Comparison of ENCODE assay signal across 8 cellular contexts in the genomic region with DNA sequence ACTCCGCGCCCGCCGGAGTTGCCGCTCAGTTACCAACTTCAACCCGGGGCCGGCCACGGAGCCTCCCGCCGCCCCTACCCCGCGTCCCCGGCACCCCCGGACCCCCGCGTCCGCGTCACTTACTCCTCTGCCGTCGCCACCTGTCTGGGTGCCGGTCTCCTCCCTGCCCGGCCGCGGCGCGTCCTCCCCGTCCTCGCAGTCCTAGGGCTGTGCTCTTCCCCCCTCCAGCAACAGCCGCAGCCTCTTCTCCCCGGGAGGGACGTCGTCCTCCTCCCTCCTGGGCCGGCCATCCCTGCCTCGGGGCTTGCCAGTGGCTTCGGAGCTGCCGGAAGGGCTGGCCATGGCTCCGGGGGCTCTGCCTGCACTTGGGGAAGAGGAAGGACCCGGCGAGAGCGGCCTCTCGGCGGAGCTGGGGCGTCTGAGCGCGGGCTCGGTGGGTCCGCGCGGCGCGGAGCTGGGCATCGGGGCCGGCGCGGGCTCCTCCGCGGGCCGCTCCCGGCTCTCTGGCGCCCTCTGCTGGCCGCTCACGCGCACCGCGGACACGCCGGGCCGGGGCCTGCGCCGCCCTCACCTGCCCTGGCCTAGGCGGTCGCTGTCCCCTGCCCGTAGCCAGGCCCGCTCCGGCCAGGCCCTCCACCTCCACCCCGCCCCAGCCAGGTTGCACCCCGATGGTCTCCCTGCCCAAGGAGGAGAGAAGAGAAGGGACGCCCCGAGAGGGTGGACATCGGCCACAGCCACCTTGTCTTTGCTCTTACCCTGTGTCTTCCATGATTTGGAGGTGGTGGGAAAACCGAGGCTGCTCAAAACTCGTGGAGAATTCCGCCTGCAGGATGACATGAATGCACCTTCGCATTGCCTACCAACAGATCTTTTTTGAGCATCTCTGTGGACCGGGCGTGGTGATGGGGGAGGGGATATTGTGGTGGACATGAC. TPM values are rescaled to one million over a fixed set of nuclear protein-coding genes. Genes with fewer than 3 reads are reported as not detected.
DNase-seq lines count a peak whose midpoint lies in the region; ATAC-seq, FAIRE-seq and TF ChIP-seq lines count a peak whose summit lies in the region.
"Not testable (repeated sequence)": the region's sequence is repeated elsewhere in the genome, so short reads cannot be mapped to it uniquely, and the experiment has no call there.

No MANE protein-coding gene starts in this region.

- POLR2A ChIA-PET in IMR-90 (lab: Charles Lee; ENCODE audit: unreplicated experiment): not testable (repeated sequence)

- not testable (repeated sequence) for TF ChIP-seq POLR2A in IMR-90 (IDR thresholded peaks at IDR 0.05; ENCODE audit: low read depth, low read length)

- not testable (repeated sequence) for H3K56ac ChIP-seq in IMR-90 (ENCODE audit: extremely low read depth, insufficient read depth, low read length)

- not testable (repeated sequence) for H3K9ac ChIP-seq in IMR-90 (ENCODE audit: low read depth, low read length); rectal smooth muscle tissue (ENCODE audit: low read length); subcutaneous abdominal adipose tissue (ENCODE audit: low read length in 5 of 5)
- peak overlapping the region in 1 of 2 donors; percentile 43 for H3K9ac ChIP-seq in colonic mucosa (ENCODE audit: low read depth in 2 of 2, low read length in 2 of 2)

- in situ Hi-C loops in IMR-90 (cut with MboI; ENCODE audit: low sequenced_read_pairs): not testable (repeated sequence)

- not testable (repeated sequence) for H2BK15ac ChIP-seq in IMR-90 (ENCODE audit: low read depth, low read length)

- 5% methylated on average over 36 of the region's 86 CpGs; no CpG with 5 or more reads in 1 of the 2 experiments for WGBS in IMR-90 (ENCODE audit: extremely low coverage in 2 of 2, insufficient read length in 1 of 2), 2 experiments

- peak; percentile 47 for TF ChIP-seq RAD21 in IMR-90 (IDR thresholded peaks at IDR 0.05; ENCODE audit: low read length)

- not testable (repeated sequence) for H2AK9ac ChIP-seq in IMR-90 (replicated peaks; ENCODE audit: low read depth, low read length, poor library complexity)

- DNase-seq in D721Med (ENCODE audit: insufficient read length, low spot score) (peak; percentile 46), RKO (ENCODE audit: low spot score) (peak; percentile 27), colonic mucosa (peak; percentile 42), iPS-NIHi11 (ENCODE audit: low spot score) (peak; percentile 89)
- not testable (repeated sequence) for DNase-seq in IMR-90
- DNase-seq in activated CD8-positive, alpha-beta memory T cell treated with anti-CD3 and anti-CD28 coated beads, Interleukin-2, amount 50 U/mL, for 1 hour (ENCODE audit: extremely low read depth): peak; percentile 4

- not testable (repeated sequence) for H3K4ac ChIP-seq in IMR-90 (ENCODE audit: low read depth, low read length)

- H4K5ac ChIP-seq in IMR-90 (ENCODE audit: low read depth, low read length): not testable (repeated sequence)

- not testable (repeated sequence) for ATAC-seq in IMR-90 (ENCODE audit: low read depth)

- H4K20me1 ChIP-seq in IMR-90 (ENCODE audit: insufficient read depth, low read length): not testable (repeated sequence)

- intact Hi-C loops in IMR-90 (cut with micrococcal nuclease): loop anchor here (10.0 kb wide), 1 partner anchor 378 kb away; no protein-coding TSS in a partner anchor
- intact Hi-C loops in colonic mucosa (cut with DNase I): not testable (repeated sequence)

- not testable (repeated sequence) for H3K14ac ChIP-seq in IMR-90 (replicated peaks; ENCODE audit: low read depth, low read length)

- TF ChIP-seq CTCF in D721Med (IDR thresholded peaks at IDR 0.05; ENCODE audit: insufficient read depth, missing control alignments) (peak; percentile 52), IMR-90 (conservative IDR thresholded peaks at IDR 0.05; ENCODE audit: low read depth, low read length) (peak; percentile 62), colonic mucosa (IDR thresholded peaks at IDR 0.05) (peak; percentile 39)

- not testable (repeated sequence) for H3K27ac ChIP-seq in IMR-90 (ENCODE audit: insufficient read depth, low read length); colonic mucosa; rectal smooth muscle tissue (ENCODE audit: low read depth, low read length); subcutaneous abdominal adipose tissue (ENCODE audit: low read depth, low read length)

- H3K9me3 ChIP-seq in IMR-90 (ENCODE audit: control insufficient read depth, insufficient read depth, low read length); colonic mucosa; subcutaneous abdominal adipose tissue (ENCODE audit: control insufficient read depth in 5 of 5, low read length in 5 of 5): not testable (repeated sequence)

- CTCF ChIA-PET in IMR-90 (lab: Yijun Ruan, JAX): interaction anchor here (0.6 kb wide), 1 partner anchor 16 kb away, joined by 3 read pairs; no protein-coding TSS in a partner anchor

- not testable (repeated sequence) for H3K18ac ChIP-seq in IMR-90 (ENCODE audit: low read depth, low read length)

- H3K4me3 ChIP-seq in IMR-90 (ENCODE audit: insufficient read depth, low read depth, low read length) (peak overlapping the region; percentile 55), colonic mucosa (peak overlapping the region; percentile 40), rectal smooth muscle tissue (ENCODE audit: low read length) (peak overlapping the region; percentile 60), subcutaneous abdominal adipose tissue (ENCODE audit: low read depth in 1 of 5, low read length in 5 of 5) (peak overlapping the region in 4 of 5 donors; percentile 36 to 55 (median 48))

- peak overlapping the region; percentile 89 for H3K4me2 ChIP-seq in IMR-90 (ENCODE audit: low read depth, low read length)

- not testable (repeated sequence) for H2BK120ac ChIP-seq in IMR-90 (ENCODE audit: low read depth, low read length)

- not testable (repeated sequence) for H4K8ac ChIP-seq in IMR-90 (ENCODE audit: low read depth in 2 of 2, low read length in 2 of 2)

- not testable (repeated sequence) for H4K91ac ChIP-seq in IMR-90 (ENCODE audit: insufficient read depth, low read depth, low read length)

- BruUV-seq in IMR-90 (replicated peaks; lab: Mats Ljungman, UMichigan): not testable (repeated sequence)

- H3K36me3 ChIP-seq in IMR-90 (ENCODE audit: control insufficient read depth, insufficient read depth, low read length); colonic mucosa; rectal smooth muscle tissue (ENCODE audit: control insufficient read depth, insufficient read depth, low read length); subcutaneous abdominal adipose tissue (ENCODE audit: control insufficient read depth in 5 of 5, insufficient read depth in 5 of 5, low read length in 5 of 5): not testable (repeated sequence)

- H2AK5ac ChIP-seq in IMR-90 (ENCODE audit: low read depth, low read length): not testable (repeated sequence)

- dilution Hi-C loops in IMR-90 (cut with HindIII; ENCODE audit: low sequenced_read_pairs, unreplicated experiment): not testable (repeated sequence)

- not testable (repeated sequence) for H2BK5ac ChIP-seq in IMR-90 (ENCODE audit: low read depth, low read length, poor library complexity, severe bottlenecking)

- not testable (repeated sequence) for H2BK20ac ChIP-seq in IMR-90 (ENCODE audit: low read depth, low read length)

- H3K27me3 ChIP-seq in IMR-90 (ENCODE audit: control insufficient read depth, insufficient read depth, low read length): peaks cover 29% of the 10 kb centered on the region
- H3K27me3 ChIP-seq in colonic mucosa; rectal smooth muscle tissue (ENCODE audit: control insufficient read depth, insufficient read depth, low read length); subcutaneous abdominal adipose tissue (ENCODE audit: control insufficient read depth in 5 of 5, insufficient read depth in 4 of 5, low read length in 5 of 5): not testable (repeated sequence)

- not testable (repeated sequence) for FAIRE-seq in D721Med (lab: Jason Lieb, UNC)

- not testable (repeated sequence) for H3K79me1 ChIP-seq in IMR-90 (ENCODE audit: low read depth in 1 of 2, low read length in 2 of 2)

- not testable (repeated sequence) for H3K4me1 ChIP-seq in IMR-90 (ENCODE audit: control insufficient read depth, insufficient read depth, low read length); colonic mucosa; rectal smooth muscle tissue (ENCODE audit: control insufficient read depth, insufficient read depth, low read length); subcutaneous abdominal adipose tissue (ENCODE audit: control insufficient read depth in 5 of 5, insufficient read depth in 5 of 5, low read length in 5 of 5)

- H3K23ac ChIP-seq in IMR-90 (ENCODE audit: low read depth, low read length): not testable (repeated sequence)

- H2AFZ ChIP-seq in IMR-90 (replicated peaks; ENCODE audit: low read length, poor library complexity): not testable (repeated sequence)

- not testable (repeated sequence) for H3K9me1 ChIP-seq in IMR-90 (ENCODE audit: insufficient read depth, low read length)

TF ChIP-seq in IMR-90, 13 proteins besides CTCF, POLR2A, EP300 and RAD21:
- TF ChIP-seq SMC3 (IDR thresholded peaks at IDR 0.05; ENCODE audit: low read depth, low read length): peak; percentile 47

RNA-seq across cellular contexts. Expression of gene TRH, which starts 28.4 kb away (rescaled TPM):
- total RNA-seq in IMR-90 (2012; rRNA removed): not detected in 2 replicates
- polyA plus RNA-seq in IMR-90 (2012; rRNA removed): not detected in 2 replicates
- 0.02 and 0.03 TPM in 2 replicates for polyA plus RNA-seq in IMR-90 (2012; cell fraction: cytosol; rRNA removed)
- polyA plus RNA-seq in IMR-90 (2012; cell fraction: nucleus; rRNA removed; ENCODE audit: low replicate concordance): not detected in 2 replicates
- not detected for total RNA-seq in colonic mucosa
